ENCODE assay signal across 8 cellular contexts in the genomic region with DNA sequence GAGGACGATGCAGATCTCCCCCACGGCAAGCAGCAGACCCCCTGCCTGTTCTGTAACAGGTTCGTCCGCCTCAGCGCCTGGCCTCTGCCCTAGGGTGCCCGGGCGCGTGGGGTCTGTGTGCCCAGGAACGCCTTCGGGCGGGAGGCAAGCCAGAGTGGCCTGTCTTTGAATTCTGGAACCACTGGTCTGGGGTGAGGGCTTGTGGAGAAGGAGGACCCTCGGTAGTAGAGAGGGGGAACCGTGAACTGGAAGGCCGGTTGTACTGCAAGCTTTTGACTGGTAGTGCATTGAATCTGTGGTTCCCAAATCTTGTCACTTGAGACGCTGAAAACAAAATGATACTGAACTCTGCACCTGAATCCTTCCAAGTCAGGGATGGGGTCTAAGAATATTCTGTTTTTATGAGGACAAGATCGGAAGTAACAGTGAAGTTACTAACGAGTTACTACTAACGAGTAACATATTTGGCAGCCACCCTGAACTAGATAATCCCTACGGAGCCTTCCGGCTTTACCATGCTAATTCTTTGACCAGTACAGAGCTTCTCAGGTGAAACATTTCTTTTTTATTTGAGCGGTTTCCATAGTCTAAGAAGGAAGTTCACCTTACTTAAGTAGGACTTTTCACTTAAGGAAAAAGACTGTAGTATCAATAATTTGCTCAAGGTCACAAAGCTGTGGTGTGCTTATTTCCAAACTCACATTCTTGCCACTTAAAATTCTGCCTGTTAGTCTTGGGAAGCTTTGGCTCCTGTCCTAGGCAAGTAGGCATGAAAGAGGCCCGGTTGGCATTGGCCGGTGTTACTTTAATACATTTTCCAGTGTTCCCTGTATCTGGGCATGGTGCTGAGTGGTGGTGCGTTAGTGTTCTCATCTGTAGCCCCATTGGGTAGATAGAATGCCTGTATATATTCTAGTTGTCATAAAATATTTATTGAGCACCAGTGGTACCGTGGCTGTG. TPM values are rescaled to one million over a fixed set of nuclear protein-coding genes. Genes with fewer than 3 reads are reported as not detected.
DNase-seq lines count a peak whose midpoint lies in the region; ATAC-seq and TF ChIP-seq lines count a peak whose summit lies in the region.

No MANE protein-coding gene starts in this region.

- no peaks in the 10 kb centered on the region for H3K9me3 Mint-ChIP-seq in activated T-cell treated with anti-CD3 and anti-CD28 coated beads, Interleukin-2, amount 50 U/mL, for 24 hours

- peak overlapping the region; percentile 100 for H3K27ac Mint-ChIP-seq in activated T-cell treated with anti-CD3 and anti-CD28 coated beads, Interleukin-2, amount 50 U/mL, for 24 hours

- H3K36me3 Mint-ChIP-seq in activated T-cell treated with anti-CD3 and anti-CD28 coated beads, Interleukin-2, amount 50 U/mL, for 24 hours (ENCODE audit: low read depth), result peaks cover 83% of the 10 kb centered on the region

- DNase-seq in NCI-H1105 treated with DMSO at 0.1 percent for 48 hours (lab: John Stamatoyannopoulos, UW) (peak; percentile 65), NCI-H1105 (lab: John Stamatoyannopoulos, UW) (no peak), globus pallidus (ENCODE audit: low spot score) (peak; percentile 28), retinal pigment epithelial cell (ENCODE audit: low read depth) (no peak), putamen (ENCODE audit: low spot score) (no peak)
- no peak for DNase-seq in Jurkat, Clone E6-1 (ENCODE audit: low read depth, low spot score)
- DNase-seq in activated T-cell treated with anti-CD3 and anti-CD28 coated beads, Interleukin-2, amount 50 U/mL, for 24 hours, result peak; percentile 78

- peak; percentile 18 for ATAC-seq in GM21526 (IDR thresholded peaks at IDR 0.05; ENCODE audit: low FRiP score, unreplicated experiment)

- no peaks in the 10 kb centered on the region for H3K27me3 Mint-ChIP-seq in activated T-cell treated with anti-CD3 and anti-CD28 coated beads, Interleukin-2, amount 50 U/mL, for 24 hours

- peak overlapping the region; percentile 92 for H3K4me3 ChIP-seq in Jurkat, Clone E6-1 (ENCODE audit: low read length)
- H3K4me3 ChIP-seq in retinal pigment epithelial cell (ENCODE audit: low read length), result peak overlapping the region; percentile 95

- H3K4me1 Mint-ChIP-seq in activated T-cell treated with anti-CD3 and anti-CD28 coated beads, Interleukin-2, amount 50 U/mL, for 24 hours (ENCODE audit: low read depth), result peaks cover 41% of the 10 kb centered on the region

- H3K4me3 Mint-ChIP-seq in activated T-cell treated with anti-CD3 and anti-CD28 coated beads, Interleukin-2, amount 50 U/mL, for 24 hours, result peak overlapping the region; percentile 97

- no peak for TF ChIP-seq CTCF in retinal pigment epithelial cell (conservative IDR thresholded peaks at IDR 0.05; ENCODE audit: low read depth, low read length)

RNA-seq across cellular contexts. Expression of gene PRMT3, which starts 0.9 kb away (rescaled TPM):
- polyA plus RNA-seq in Jurkat, Clone E6-1 (2012; ENCODE audit: insufficient read depth, insufficient read length), result 25.4 TPM

RNA-seq across cellular contexts. Expression of gene HTATIP2, which starts 24.9 kb away (rescaled TPM):
- not detected for polyA plus RNA-seq in Jurkat, Clone E6-1 (2012; ENCODE audit: insufficient read depth, insufficient read length)

Comparison
In these comparisons a context has a peak if more than half of its experiments do, and no peak if none do; other contexts are left out.
1. DNase-seq: peak in NCI-H1105 treated with DMSO at 0.1 percent for 48 hours (single experiment), activated T-cell treated with anti-CD3 and anti-CD28 coated beads, Interleukin-2, amount 50 U/mL, for 24 hours (single experiment) and globus pallidus (single experiment); none in NCI-H1105 (single experiment), Jurkat, Clone E6-1 (single experiment), retinal pigment epithelial cell (single experiment) and putamen (single experiment).